11 cellular contexts compared by ENCODE assay signal in the genomic region with DNA sequence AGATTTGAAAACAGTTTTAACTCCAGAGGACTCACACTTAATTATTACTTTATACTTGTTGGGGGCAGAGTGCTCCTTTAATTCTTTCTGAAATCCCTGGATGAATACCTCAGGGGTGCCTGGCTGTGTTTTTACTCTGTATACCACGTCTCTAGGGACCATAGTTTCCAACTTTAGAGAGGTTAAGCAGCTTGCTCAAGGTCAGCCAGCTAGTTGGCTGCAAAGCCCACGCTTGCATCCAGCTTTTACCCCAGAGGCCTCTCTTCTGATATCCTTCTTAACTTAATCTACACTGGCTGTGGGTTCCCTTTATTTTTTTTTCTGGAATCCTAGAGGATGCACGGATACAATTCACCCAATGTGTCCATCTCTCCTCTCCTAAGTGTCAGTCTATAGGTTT. TPM values are rescaled to one million over a fixed set of nuclear protein-coding genes. Genes with fewer than 3 reads are reported as not detected.
DNase-seq lines count a peak whose midpoint lies in the region; FAIRE-seq and TF ChIP-seq lines count a peak whose summit lies in the region.
"Had no signal": no experiment of that assay in that cellular context is flagged by ENCODE, and none has a peak within 500 bp of the region (broad histone marks: within the 10 kb centered on the region; RNA-seq: fewer than 3 reads in every experiment).

No MANE protein-coding gene starts in this region.

- H3K36me3 ChIP-seq in HEK293 (ENCODE audit: control insufficient read depth in 2 of 2, insufficient read depth in 1 of 2, low read length in 2 of 2) (no peaks in the 10 kb centered on the region), kidney (ENCODE audit: control insufficient read depth in 1 of 2, insufficient read depth in 2 of 2, low read length in 2 of 2) (no peaks in the 10 kb centered on the region)
- H3K36me3 ChIP-seq: right lobe of liver had no signal

- H3K4me3 Mint-ChIP-seq in chondrocyte (ENCODE audit: unreplicated experiment), result peak overlapping the region; percentile 78
- no peak overlapping the region for H3K4me3 Mint-ChIP-seq in endothelial cell (ENCODE audit: unreplicated experiment)
- H3K4me3 Mint-ChIP-seq: stimulated activated naive CD8-positive, alpha-beta T cell treated with anti-CD3 and anti-CD28 coated beads, Interleukin-15, Interleukin-2, amounts not matched to agents 100 ng/mL and 50 ng/mL, for 24 hours; T-helper 2 cell treated with Interferon-gamma antibody and Interleukin-4, amounts not matched to agents 5 μg/mL and 100 μg/mL, for 36 hours had no signal

- no peaks in the 10 kb centered on the region for H3K36me3 Mint-ChIP-seq in chondrocyte (ENCODE audit: low read depth)
- no peaks in the 10 kb centered on the region for H3K36me3 Mint-ChIP-seq in endothelial cell (ENCODE audit: low read depth, unreplicated experiment)

- peak overlapping the region; percentile 59; the same call in 1 of the 2 replicates for H3K4me3 ChIP-seq in HEK293 (ENCODE audit: low read depth, low read length)
- H3K4me3 ChIP-seq in kidney (ENCODE audit: low read length in 2 of 2), result peak overlapping the region; percentile 79 to 85
- peak overlapping the region; percentile 37 to 61 (median 45) for H3K4me3 ChIP-seq in skin epidermis

- H3K9me3 Mint-ChIP-seq in chondrocyte (ENCODE audit: low read depth) (no peaks in the 10 kb centered on the region), endothelial cell (ENCODE audit: unreplicated experiment) (no peaks in the 10 kb centered on the region)
- H3K9me3 Mint-ChIP-seq: stimulated activated naive CD8-positive, alpha-beta T cell treated with anti-CD3 and anti-CD28 coated beads, Interleukin-15, Interleukin-2, amounts not matched to agents 100 ng/mL and 50 ng/mL, for 24 hours; T-helper 2 cell treated with Interferon-gamma antibody and Interleukin-4, amounts not matched to agents 5 μg/mL and 100 μg/mL, for 36 hours had no signal

- DNase-seq in chondrocyte (ENCODE audit: low spot score) (no peak), kidney (no peak), endothelial cell (ENCODE audit: low spot score) (no peak), GM13977 (ENCODE audit: low spot score) (no peak), SW480 (ENCODE audit: low spot score) (no peak)
- DNase-seq in activated effector memory CD4-positive, alpha-beta T cell treated with Interleukin-2 at 50 U/mL for 16 hours, result no peak
- DNase-seq: right lobe of liver had no signal

- H3K4me1 ChIP-seq in HEK293 (ENCODE audit: control insufficient read depth, insufficient read depth, low read length) (no peaks in the 10 kb centered on the region; the same call in 1 of the 2 replicates), kidney (ENCODE audit: control insufficient read depth in 1 of 2, insufficient read depth in 1 of 2, low read depth in 1 of 2, low read length in 2 of 2) (peaks cover 9 to 15% of the 10 kb centered on the region in 2 donors)

- H3K27ac Mint-ChIP-seq in chondrocyte (ENCODE audit: unreplicated experiment) (peak overlapping the region; percentile 42), endothelial cell (ENCODE audit: unreplicated experiment) (no peak overlapping the region)
- H3K27ac Mint-ChIP-seq: stimulated activated naive CD8-positive, alpha-beta T cell treated with anti-CD3 and anti-CD28 coated beads, Interleukin-15, Interleukin-2, amounts not matched to agents 100 ng/mL and 50 ng/mL, for 24 hours; T-helper 2 cell treated with Interferon-gamma antibody and Interleukin-4, amounts not matched to agents 5 μg/mL and 100 μg/mL, for 36 hours had no signal

- H3K9ac ChIP-seq in kidney (ENCODE audit: low read length in 2 of 2), result peak overlapping the region; percentile 25 to 60

- no peak for FAIRE-seq in kidney (lab: Jason Lieb, UNC)

- in situ Hi-C loops in GM13977 (cut with MboI; ENCODE audit: low pct_unique_long_range_greater_than_20kb, low sequenced_read_pairs, unreplicated experiment), result no loop called here

- H3K27ac ChIP-seq in HEK293 (ENCODE audit: extremely low read depth, low read depth, low read length) (no peak overlapping the region), kidney (ENCODE audit: low read depth in 2 of 2, low read length in 2 of 2) (peak overlapping the region; percentile 59 to 85), skin epidermis (peak overlapping the region in 17 of 21 experiments; percentile 2 to 86 (median 69))
- H3K27ac ChIP-seq: right lobe of liver had no signal

- TF ChIP-seq CTCF in HEK293 (tag by site-specific recombination; IDR thresholded peaks at IDR 0.05) (no peak), chondrocyte (IDR thresholded peaks at IDR 0.05) (no peak), kidney (IDR thresholded peaks at IDR 0.05; ENCODE audit: borderline replicate concordance, extremely low read depth, insufficient read depth) (no peak), endothelial cell (IDR thresholded peaks at IDR 0.05; ENCODE audit: unreplicated experiment) (no peak), GM13977 (IDR thresholded peaks at IDR 0.05; ENCODE audit: extremely low read depth, insufficient read depth, missing control alignments) (no peak)

- no peaks in the 10 kb centered on the region for H3K9me3 ChIP-seq in HEK293 (ENCODE audit: control insufficient read depth, insufficient read depth, low read depth, low read length)
- H3K9me3 ChIP-seq in kidney (ENCODE audit: control insufficient read depth in 1 of 2, low read length in 2 of 2), result no peaks in the 10 kb centered on the region
- H3K9me3 ChIP-seq: right lobe of liver had no signal

- POLR2A ChIA-PET in HEK293 (lab: Yijun Ruan, JAX), result no interaction called here

- H3K4me1 Mint-ChIP-seq in chondrocyte (ENCODE audit: low read depth) (peaks cover 69% of the 10 kb centered on the region), endothelial cell (ENCODE audit: unreplicated experiment) (peaks cover 10% of the 10 kb centered on the region)

- H3K27me3 Mint-ChIP-seq in chondrocyte (ENCODE audit: low read depth) (no peaks in the 10 kb centered on the region), endothelial cell (ENCODE audit: unreplicated experiment) (peaks cover 11% of the 10 kb centered on the region)

- intact Hi-C loops in kidney (cut with DNase I), result no loop called here

- CTCF ChIA-PET in HEK293 (lab: Yijun Ruan, JAX), result interaction anchor here (1.1 to 1.2 kb wide), 2 partner anchors 10 to 224 kb away, joined by 3 read pairs; no protein-coding TSS in a partner anchor

TF ChIP-seq in HEK293, 187 proteins besides CTCF, POLR2A, EP300 and RAD21:
- TF ChIP-seq, protein P1, sequence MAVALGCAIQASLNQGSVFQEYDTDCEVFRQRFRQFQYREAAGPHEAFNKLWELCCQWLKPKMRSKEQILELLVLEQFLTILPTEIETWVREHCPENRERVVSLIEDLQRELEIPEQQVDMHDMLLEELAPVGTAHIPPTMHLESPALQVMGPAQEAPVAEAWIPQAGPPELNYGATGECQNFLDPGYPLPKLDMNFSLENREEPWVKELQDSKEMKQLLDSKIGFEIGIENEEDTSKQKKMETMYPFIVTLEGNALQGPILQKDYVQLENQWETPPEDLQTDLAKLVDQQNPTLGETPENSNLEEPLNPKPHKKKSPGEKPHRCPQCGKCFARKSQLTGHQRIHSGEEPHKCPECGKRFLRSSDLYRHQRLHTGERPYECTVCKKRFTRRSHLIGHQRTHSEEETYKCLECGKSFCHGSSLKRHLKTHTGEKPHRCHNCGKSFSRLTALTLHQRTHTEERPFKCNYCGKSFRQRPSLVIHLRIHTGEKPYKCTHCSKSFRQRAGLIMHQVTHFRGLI (tag by site-specific recombination; IDR thresholded peaks at IDR 0.05), result no peak
- TF ChIP-seq ZNF664 (tag by site-specific recombination; IDR thresholded peaks at IDR 0.05) (no peak), ZBTB1 (tag by site-specific recombination; IDR thresholded peaks at IDR 0.05) (no peak), ZBTB7A (tag by site-specific recombination; IDR thresholded peaks at IDR 0.05; ENCODE audit: low read depth) (no peak), GLIS1 (tag by site-specific recombination; IDR thresholded peaks at IDR 0.05) (no peak), ZNF621 (tag by site-specific recombination; IDR thresholded peaks at IDR 0.05) (no peak), ZNF292 (tag by site-specific recombination; IDR thresholded peaks at IDR 0.05; ENCODE audit: borderline replicate concordance, low read depth) (no peak), ZFP37 (tag by site-specific recombination; IDR thresholded peaks at IDR 0.05) (no peak), GLI2 (tag by site-specific recombination; IDR thresholded peaks at IDR 0.05; ENCODE audit: borderline replicate concordance, low read depth) (no peak), ZNF626 (tag by site-specific recombination; IDR thresholded peaks at IDR 0.05) (no peak), ZNF501 (tag by site-specific recombination; IDR thresholded peaks at IDR 0.05) (no peak), GLI4 (tag by site-specific recombination; IDR thresholded peaks at IDR 0.05) (no peak), YY2 (tag by site-specific recombination; IDR thresholded peaks at IDR 0.05) (no peak), ZNF660 (tag by site-specific recombination; IDR thresholded peaks at IDR 0.05) (no peak), KLF1 (tag by site-specific recombination; IDR thresholded peaks at IDR 0.05) (no peak), ZNF335 (tag by site-specific recombination; conservative IDR thresholded peaks at IDR 0.05) (no peak)
- TF ChIP-seq, protein P2, sequence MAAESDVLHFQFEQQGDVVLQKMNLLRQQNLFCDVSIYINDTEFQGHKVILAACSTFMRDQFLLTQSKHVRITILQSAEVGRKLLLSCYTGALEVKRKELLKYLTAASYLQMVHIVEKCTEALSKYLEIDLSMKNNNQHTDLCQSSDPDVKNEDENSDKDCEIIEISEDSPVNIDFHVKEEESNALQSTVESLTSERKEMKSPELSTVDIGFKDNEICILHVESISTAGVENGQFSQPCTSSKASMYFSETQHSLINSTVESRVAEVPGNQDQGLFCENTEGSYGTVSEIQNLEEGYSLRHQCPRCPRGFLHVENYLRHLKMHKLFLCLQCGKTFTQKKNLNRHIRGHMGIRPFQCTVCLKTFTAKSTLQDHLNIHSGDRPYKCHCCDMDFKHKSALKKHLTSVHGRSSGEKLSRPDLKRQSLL (tag by site-specific recombination; IDR thresholded peaks at IDR 0.05), result no peak
- TF ChIP-seq, protein P3, sequence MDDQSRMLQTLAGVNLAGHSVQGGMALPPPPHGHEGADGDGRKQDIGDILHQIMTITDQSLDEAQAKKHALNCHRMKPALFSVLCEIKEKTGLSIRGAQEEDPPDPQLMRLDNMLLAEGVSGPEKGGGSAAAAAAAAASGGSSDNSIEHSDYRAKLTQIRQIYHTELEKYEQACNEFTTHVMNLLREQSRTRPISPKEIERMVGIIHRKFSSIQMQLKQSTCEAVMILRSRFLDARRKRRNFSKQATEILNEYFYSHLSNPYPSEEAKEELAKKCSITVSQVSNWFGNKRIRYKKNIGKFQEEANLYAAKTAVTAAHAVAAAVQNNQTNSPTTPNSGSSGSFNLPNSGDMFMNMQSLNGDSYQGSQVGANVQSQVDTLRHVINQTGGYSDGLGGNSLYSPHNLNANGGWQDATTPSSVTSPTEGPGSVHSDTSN (CRISPR knock-in tag; IDR thresholded peaks at IDR 0.05), result no peak

RNA-seq across cellular contexts. Expression of gene PDZRN3, which starts 1.4 kb away (rescaled TPM):
- total RNA-seq in chondrocyte, result 19.4 to 31.0 TPM (median 20.0 TPM) in 3 replicates
- 13.2 TPM for total RNA-seq in kidney
- polyA plus RNA-seq in kidney (ENCODE audit: insufficient read depth, low read depth, low replicate concordance), result 9.5 TPM
- total RNA-seq in endothelial cell (ENCODE audit: unreplicated experiment), result 1.3 TPM
